In genomic region chr6:109978174-109979032, GRCh38 we compare ENCODE assay signal across 9 cellular contexts. TPM values are rescaled to one million over a fixed set of nuclear protein-coding genes. Genes with fewer than 3 reads are reported as not detected.
DNase-seq lines count a peak whose midpoint lies in the region; ATAC-seq, FAIRE-seq and TF ChIP-seq lines count a peak whose summit lies in the region.
"Had no signal": no experiment of that assay in that cellular context is flagged by ENCODE, and none has a peak within 500 bp of the region (broad histone marks: within the 10 kb centered on the region; RNA-seq: fewer than 3 reads in every experiment).

A gene with protein sequence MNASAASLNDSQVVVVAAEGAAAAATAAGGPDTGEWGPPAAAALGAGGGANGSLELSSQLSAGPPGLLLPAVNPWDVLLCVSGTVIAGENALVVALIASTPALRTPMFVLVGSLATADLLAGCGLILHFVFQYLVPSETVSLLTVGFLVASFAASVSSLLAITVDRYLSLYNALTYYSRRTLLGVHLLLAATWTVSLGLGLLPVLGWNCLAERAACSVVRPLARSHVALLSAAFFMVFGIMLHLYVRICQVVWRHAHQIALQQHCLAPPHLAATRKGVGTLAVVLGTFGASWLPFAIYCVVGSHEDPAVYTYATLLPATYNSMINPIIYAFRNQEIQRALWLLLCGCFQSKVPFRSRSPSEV (plus strand): TSS chr6:109978311. CDS start chr6:109979113, 802 bp downstream.

- no peaks in the 10 kb centered on the region for H3K9me3 Mint-ChIP-seq in activated T-cell treated with anti-CD3 and anti-CD28 coated beads, Interleukin-2, amount 50 U/mL, for 4 hours

- in situ Hi-C loops in HAP-1 (cut with MboI; ENCODE audit: low sequenced_read_pairs) = no loop called here

- H3K4me3 ChIP-seq in A673 (ENCODE audit: low read depth, low read length, poor library complexity, severe bottlenecking) (no peak within 1 kb of the TSS), HAP-1 (no peak within 1 kb of the TSS)

- peaks cover 55% of the 10 kb centered on the region for H3K27me3 Mint-ChIP-seq in activated T-cell treated with anti-CD3 and anti-CD28 coated beads, Interleukin-2, amount 50 U/mL, for 4 hours (ENCODE audit: low read depth)

- H3K4me1 Mint-ChIP-seq in activated T-cell treated with anti-CD3 and anti-CD28 coated beads, Interleukin-2, amount 50 U/mL, for 4 hours (ENCODE audit: low read depth) = no peaks in the 10 kb centered on the region

- no peak for FAIRE-seq in frontal cortex (lab: Jason Lieb, UNC)

- CTCF ChIA-PET in A673 (lab: Charles Lee) = interaction anchor here (0.6 kb wide), 1 partner anchor 39 kb away, joined by 3 read pairs; no protein-coding TSS in a partner anchor

- BruUV-seq in A673 (replicated peaks; lab: Mats Ljungman, UMichigan) = no TSS peak

- H3K4me1 ChIP-seq in A673 (ENCODE audit: insufficient read depth, low read length, poor library complexity, severe bottlenecking) (peaks cover 4% of the 10 kb centered on the region), HAP-1 (no peaks in the 10 kb centered on the region)

- H3K36me3 ChIP-seq in A673 (ENCODE audit: insufficient read depth, low read length, poor library complexity, severe bottlenecking) (no peaks in the 10 kb centered on the region), HAP-1 (replicated peaks) (no peaks in the 10 kb centered on the region)

- intact Hi-C loops in A673 (cut with micrococcal nuclease; ENCODE audit: unreplicated experiment) = no loop called here

- H3K36me3 Mint-ChIP-seq in activated T-cell treated with anti-CD3 and anti-CD28 coated beads, Interleukin-2, amount 50 U/mL, for 4 hours (ENCODE audit: insufficient read depth) = no peaks in the 10 kb centered on the region
- H3K36me3 Mint-ChIP-seq: CD4-positive, alpha-beta memory T cell had no signal

- POLR2A ChIA-PET in A673 (lab: Charles Lee; ENCODE audit: low non-redundant PET) = no interaction called here

- no peak for TF ChIP-seq CTCF in A673 (conservative IDR thresholded peaks at IDR 0.05; ENCODE audit: low read depth, low read length)

- H3K27ac ChIP-seq in A673 (ENCODE audit: low read depth, low read length, poor library complexity, severe bottlenecking) = no peak within 1 kb of the TSS

- H3K9me3 ChIP-seq in A673 (ENCODE audit: low read depth, low read length, poor library complexity, severe bottlenecking) (no peaks in the 10 kb centered on the region), HAP-1 (no peaks in the 10 kb centered on the region)

- peak in 1 of 2 donors; percentile 75 for ATAC-seq in activated T-cell treated with anti-CD3 and anti-CD28 coated beads, Interleukin-2, amount 50 U/mL, for 4 hours
- ATAC-seq in HG02588 (IDR thresholded peaks at IDR 0.05; ENCODE audit: unreplicated experiment) (no peak), HG03457 (IDR thresholded peaks at IDR 0.05; ENCODE audit: unreplicated experiment) (no peak)

- no peak within 1 kb of the TSS for H3K4me3 Mint-ChIP-seq in activated T-cell treated with anti-CD3 and anti-CD28 coated beads, Interleukin-2, amount 50 U/mL, for 4 hours
- H3K4me3 Mint-ChIP-seq: CD4-positive, alpha-beta memory T cell had no signal

- DNase-seq in A673 (ENCODE audit: low spot score) = peak; percentile 78
- peak; percentile 22 to 85 for DNase-seq in HAP-1 (ENCODE audit: low spot score in 2 of 2)
- DNase-seq in NCI-H460 (ENCODE audit: extremely low read depth, low read depth) = peak; percentile 48
- DNase-seq in activated T-cell treated with anti-CD3 and anti-CD28 coated beads, Interleukin-2, amount 50 U/mL, for 4 hours = peak; percentile 6
- DNase-seq in frontal cortex (ENCODE audit: low spot score in 2 of 2) = peak; percentile 35 to 36
- peak; percentile 48 for DNase-seq in occipital lobe (lab: John Stamatoyannopoulos, UW)

- H3K27me3 ChIP-seq in A673 (replicated peaks; ENCODE audit: insufficient read depth, low read depth, low read length, poor library complexity) = peaks cover 93% of the 10 kb centered on the region
- no peaks in the 10 kb centered on the region for H3K27me3 ChIP-seq in HAP-1 (ENCODE audit: low read depth)

RNA-seq across cellular contexts. Expression of the gene that starts here (rescaled TPM):
- total RNA-seq in A673 (2021) (not detected in 2 replicates), frontal cortex (7.3 TPM), occipital lobe (not detected)
- total RNA-seq in NCI-H460 (2014; rRNA removed; shearing (Covaris generic)) = not detected in 2 replicates
- polyA plus RNA-seq in NCI-H460 (2014; cell fraction: nucleus; rRNA removed) = not detected in 2 replicates
- not detected for total RNA-seq in activated T-cell treated with anti-CD3 and anti-CD28 coated beads, Interleukin-2, amount 50 U/mL, for 4 hours
- total RNA-seq: CD4-positive, alpha-beta memory T cell had no signal
- polyA plus RNA-seq: CD4-positive, alpha-beta memory T cell had no signal

Comparison
In these comparisons a context has a peak if more than half of its experiments do, and no peak if none do; other contexts are left out.
1. Peak in DNase-seq in A673; RNA of the gene not detected or under 1 TPM.
2. Peak in DNase-seq in NCI-H460; RNA of the gene not detected or under 1 TPM.
3. Peak in DNase-seq in activated T-cell treated with anti-CD3 and anti-CD28 coated beads, Interleukin-2, amount 50 U/mL, for 4 hours; RNA of the gene not detected or under 1 TPM.
4. Peak in DNase-seq in occipital lobe; RNA of the gene not detected or under 1 TPM.
5. DNase-seq: peak in every context shown above with its lines; median percentile 78 in A673; 54 in HAP-1; 48 in NCI-H460; 48 in occipital lobe; 36 in frontal cortex; 6 in activated T-cell treated with anti-CD3 and anti-CD28 coated beads, Interleukin-2, amount 50 U/mL, for 4 hours.